In the genomic region with DNA sequence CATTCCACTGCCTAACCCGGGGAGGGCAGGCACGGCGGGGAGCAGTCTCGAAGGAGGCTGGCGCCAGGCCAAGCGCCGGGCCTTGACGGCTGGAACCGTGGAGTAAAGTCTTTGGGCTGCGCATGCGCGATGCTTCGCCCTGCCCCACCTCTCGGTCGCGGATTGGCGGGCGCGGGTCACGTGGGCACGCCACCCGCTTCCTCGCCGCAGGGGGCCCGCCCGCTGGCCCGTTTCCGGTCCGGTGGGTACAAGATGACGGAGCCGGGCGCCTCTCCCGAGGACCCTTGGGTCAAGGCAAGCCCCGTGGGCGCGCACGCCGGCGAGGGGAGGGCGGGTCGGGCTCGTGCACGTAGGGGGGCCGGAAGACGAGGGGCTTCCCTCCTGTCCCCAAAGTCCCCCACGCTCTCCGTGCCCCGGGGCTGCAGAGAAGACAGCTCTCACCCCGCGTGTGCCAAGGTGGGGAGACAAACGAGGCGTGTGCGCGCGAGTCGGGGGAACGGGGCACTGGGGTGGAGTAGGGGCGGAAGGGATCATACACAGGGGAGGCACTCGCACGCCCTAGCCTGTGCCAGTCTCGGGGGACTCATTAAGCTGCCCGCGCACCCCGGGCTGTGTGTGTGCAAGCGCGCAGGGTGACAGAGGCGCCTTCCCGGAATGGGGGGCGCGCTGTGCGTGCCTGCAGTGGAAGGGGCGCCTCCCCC, we compare ENCODE assay signal across 1 cellular context.
TF ChIP-seq lines count a peak whose summit lies in the region.

A gene with protein sequence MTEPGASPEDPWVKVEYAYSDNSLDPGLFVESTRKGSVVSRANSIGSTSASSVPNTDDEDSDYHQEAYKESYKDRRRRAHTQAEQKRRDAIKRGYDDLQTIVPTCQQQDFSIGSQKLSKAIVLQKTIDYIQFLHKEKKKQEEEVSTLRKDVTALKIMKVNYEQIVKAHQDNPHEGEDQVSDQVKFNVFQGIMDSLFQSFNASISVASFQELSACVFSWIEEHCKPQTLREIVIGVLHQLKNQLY (plus strand): TSS at position 228 of the 701 bp plus-strand sequence. CDS start 25 bp downstream, at position 253.

TF ChIP-seq in K562, 482 proteins besides CTCF, POLR2A, EP300 and RAD21 (continued from another document and continues in another):
- TF ChIP-seq, protein P1, sequence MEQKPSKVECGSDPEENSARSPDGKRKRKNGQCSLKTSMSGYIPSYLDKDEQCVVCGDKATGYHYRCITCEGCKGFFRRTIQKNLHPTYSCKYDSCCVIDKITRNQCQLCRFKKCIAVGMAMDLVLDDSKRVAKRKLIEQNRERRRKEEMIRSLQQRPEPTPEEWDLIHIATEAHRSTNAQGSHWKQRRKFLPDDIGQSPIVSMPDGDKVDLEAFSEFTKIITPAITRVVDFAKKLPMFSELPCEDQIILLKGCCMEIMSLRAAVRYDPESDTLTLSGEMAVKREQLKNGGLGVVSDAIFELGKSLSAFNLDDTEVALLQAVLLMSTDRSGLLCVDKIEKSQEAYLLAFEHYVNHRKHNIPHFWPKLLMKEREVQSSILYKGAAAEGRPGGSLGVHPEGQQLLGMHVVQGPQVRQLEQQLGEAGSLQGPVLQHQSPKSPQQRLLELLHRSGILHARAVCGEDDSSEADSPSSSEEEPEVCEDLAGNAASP (IDR thresholded peaks at IDR 0.05), result no peak
- TF ChIP-seq ZBTB1 (CRISPR knock-in tag; IDR thresholded peaks at IDR 0.05; ENCODE audit: borderline replicate concordance, low read depth), result no peak
- TF ChIP-seq, protein P2, sequence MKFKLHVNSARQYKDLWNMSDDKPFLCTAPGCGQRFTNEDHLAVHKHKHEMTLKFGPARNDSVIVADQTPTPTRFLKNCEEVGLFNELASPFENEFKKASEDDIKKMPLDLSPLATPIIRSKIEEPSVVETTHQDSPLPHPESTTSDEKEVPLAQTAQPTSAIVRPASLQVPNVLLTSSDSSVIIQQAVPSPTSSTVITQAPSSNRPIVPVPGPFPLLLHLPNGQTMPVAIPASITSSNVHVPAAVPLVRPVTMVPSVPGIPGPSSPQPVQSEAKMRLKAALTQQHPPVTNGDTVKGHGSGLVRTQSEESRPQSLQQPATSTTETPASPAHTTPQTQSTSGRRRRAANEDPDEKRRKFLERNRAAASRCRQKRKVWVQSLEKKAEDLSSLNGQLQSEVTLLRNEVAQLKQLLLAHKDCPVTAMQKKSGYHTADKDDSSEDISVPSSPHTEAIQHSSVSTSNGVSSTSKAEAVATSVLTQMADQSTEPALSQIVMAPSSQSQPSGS (CRISPR knock-in tag; IDR thresholded peaks at IDR 0.05), result no peak
- TF ChIP-seq GATAD2A (IDR thresholded peaks at IDR 0.05), result no peak
- TF ChIP-seq SPI1 (IDR thresholded peaks at IDR 0.05; ENCODE audit: borderline replicate concordance, low read depth, low read length), result no peak
- TF ChIP-seq, protein P3, sequence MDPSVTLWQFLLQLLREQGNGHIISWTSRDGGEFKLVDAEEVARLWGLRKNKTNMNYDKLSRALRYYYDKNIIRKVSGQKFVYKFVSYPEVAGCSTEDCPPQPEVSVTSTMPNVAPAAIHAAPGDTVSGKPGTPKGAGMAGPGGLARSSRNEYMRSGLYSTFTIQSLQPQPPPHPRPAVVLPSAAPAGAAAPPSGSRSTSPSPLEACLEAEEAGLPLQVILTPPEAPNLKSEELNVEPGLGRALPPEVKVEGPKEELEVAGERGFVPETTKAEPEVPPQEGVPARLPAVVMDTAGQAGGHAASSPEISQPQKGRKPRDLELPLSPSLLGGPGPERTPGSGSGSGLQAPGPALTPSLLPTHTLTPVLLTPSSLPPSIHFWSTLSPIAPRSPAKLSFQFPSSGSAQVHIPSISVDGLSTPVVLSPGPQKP (CRISPR knock-in tag; IDR thresholded peaks at IDR 0.05), result no peak
- TF ChIP-seq SRF (CRISPR knock-in tag; IDR thresholded peaks at IDR 0.05), result no peak
- TF ChIP-seq CAMTA2 (CRISPR knock-in tag; conservative IDR thresholded peaks at IDR 0.05), result no peak
- no peak for TF ChIP-seq ZNF23 (CRISPR knock-in tag; IDR thresholded peaks at IDR 0.05)
- TF ChIP-seq, protein P4, sequence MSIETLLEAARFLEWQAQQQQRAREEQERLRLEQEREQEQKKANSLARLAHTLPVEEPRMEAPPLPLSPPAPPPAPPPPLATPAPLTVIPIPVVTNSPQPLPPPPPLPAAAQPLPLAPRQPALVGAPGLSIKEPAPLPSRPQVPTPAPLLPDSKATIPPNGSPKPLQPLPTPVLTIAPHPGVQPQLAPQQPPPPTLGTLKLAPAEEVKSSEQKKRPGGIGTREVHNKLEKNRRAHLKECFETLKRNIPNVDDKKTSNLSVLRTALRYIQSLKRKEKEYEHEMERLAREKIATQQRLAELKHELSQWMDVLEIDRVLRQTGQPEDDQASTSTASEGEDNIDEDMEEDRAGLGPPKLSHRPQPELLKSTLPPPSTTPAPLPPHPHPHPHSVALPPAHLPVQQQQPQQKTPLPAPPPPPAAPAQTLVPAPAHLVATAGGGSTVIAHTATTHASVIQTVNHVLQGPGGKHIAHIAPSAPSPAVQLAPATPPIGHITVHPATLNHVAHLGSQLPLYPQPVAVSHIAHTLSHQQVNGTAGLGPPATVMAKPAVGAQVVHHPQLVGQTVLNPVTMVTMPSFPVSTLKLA (conservative IDR thresholded peaks at IDR 0.05), result peak; percentile 88 to 93
- no peak for TF ChIP-seq NEUROD1 (IDR thresholded peaks at IDR 0.05; ENCODE audit: borderline replicate concordance, low read depth, low read length, partially characterized antibody)
- TF ChIP-seq CSDE1 (IDR thresholded peaks at IDR 0.05), result no peak
- no peak for TF ChIP-seq ZNF197 (CRISPR knock-in tag; IDR thresholded peaks at IDR 0.05; ENCODE audit: low read depth)
- TF ChIP-seq ZFP36 (IDR thresholded peaks at IDR 0.05; ENCODE audit: low read depth, low read length, partially characterized antibody), result no peak
- TF ChIP-seq ARHGAP35 (IDR thresholded peaks at IDR 0.05; ENCODE audit: partially characterized antibody), result no peak
- TF ChIP-seq BHLHE40 (IDR thresholded peaks at IDR 0.05; ENCODE audit: low read length), result peak; percentile 63; the same call in 1 of the 2 replicates
- no peak for TF ChIP-seq PTBP1 (IDR thresholded peaks at IDR 0.05; ENCODE audit: low read depth, low read length)
- no peak for TF ChIP-seq POLR2H (tag; IDR thresholded peaks at IDR 0.05; ENCODE audit: low read depth)
- TF ChIP-seq, protein P5, sequence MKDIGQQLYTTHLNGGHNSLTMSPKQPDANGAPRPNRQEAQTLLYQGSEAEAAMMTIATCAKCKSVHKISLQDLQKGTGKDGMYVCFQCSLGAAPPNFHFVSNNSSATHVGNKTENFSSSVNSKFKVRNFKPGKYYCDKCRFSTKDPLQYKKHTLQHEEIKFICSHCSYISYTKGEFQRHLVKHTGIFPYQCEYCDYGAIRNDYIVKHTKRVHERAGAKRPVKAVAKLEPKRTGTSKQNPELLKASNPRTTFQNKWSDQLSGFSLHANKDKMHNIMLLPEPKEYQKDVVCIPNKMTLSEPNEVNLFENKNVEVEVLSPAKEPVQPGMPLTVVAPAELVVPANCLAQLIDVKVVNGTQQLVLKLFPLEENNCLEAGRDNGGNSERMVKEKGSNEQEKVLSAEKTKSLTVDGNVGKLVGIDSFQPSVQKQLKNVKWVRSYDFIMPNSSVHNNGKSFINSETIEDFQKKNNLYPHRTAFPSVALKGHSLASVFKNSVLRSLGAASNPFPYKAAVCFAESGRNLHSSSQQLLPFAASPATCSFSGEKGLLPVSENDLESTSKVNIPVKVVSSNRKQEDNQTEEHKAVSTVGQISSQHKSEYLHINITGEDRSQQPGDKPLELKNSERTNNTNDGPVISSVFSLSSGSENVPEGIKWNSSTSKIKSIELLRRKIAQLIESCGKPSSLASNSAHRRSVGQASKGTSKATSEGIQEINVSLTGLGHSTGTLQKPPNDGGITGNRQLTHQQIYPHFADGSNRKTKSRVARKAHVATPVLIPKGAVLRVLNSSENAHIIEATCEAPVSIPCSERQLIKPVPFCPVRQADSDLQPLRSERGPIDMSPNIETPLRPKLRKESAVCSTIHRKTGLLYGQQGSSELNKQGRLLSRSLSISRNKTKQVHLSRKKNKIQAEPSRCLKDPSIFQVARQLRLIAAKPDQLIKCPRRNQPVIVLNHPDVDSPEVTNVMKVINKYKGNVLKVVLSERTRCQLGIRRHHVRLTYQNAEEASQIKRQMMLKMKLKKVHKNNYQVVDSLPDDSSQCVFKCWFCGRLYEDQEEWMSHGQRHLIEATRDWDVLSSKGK (CRISPR knock-in tag; IDR thresholded peaks at IDR 0.05), result no peak
- peak; percentile 90 for TF ChIP-seq POLR2G (IDR thresholded peaks at IDR 0.05; ENCODE audit: low read depth, low read length)
- no peak for TF ChIP-seq KHSRP (IDR thresholded peaks at IDR 0.05)
- TF ChIP-seq ZNF184 (CRISPR knock-in tag; IDR thresholded peaks at IDR 0.05), result no peak
- no peak for TF ChIP-seq ZNF766 (CRISPR knock-in tag; conservative IDR thresholded peaks at IDR 0.05)
- TF ChIP-seq, protein P6, sequence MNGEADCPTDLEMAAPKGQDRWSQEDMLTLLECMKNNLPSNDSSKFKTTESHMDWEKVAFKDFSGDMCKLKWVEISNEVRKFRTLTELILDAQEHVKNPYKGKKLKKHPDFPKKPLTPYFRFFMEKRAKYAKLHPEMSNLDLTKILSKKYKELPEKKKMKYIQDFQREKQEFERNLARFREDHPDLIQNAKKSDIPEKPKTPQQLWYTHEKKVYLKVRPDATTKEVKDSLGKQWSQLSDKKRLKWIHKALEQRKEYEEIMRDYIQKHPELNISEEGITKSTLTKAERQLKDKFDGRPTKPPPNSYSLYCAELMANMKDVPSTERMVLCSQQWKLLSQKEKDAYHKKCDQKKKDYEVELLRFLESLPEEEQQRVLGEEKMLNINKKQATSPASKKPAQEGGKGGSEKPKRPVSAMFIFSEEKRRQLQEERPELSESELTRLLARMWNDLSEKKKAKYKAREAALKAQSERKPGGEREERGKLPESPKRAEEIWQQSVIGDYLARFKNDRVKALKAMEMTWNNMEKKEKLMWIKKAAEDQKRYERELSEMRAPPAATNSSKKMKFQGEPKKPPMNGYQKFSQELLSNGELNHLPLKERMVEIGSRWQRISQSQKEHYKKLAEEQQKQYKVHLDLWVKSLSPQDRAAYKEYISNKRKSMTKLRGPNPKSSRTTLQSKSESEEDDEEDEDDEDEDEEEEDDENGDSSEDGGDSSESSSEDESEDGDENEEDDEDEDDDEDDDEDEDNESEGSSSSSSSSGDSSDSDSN (IDR thresholded peaks at IDR 0.05; ENCODE audit: borderline replicate concordance in 1 of 2, low read depth in 2 of 2, low read length in 2 of 2), result no peak
- no peak for TF ChIP-seq DPF2 (IDR thresholded peaks at IDR 0.05)
- no peak for TF ChIP-seq KLF10 (CRISPR knock-in tag; IDR thresholded peaks at IDR 0.05)
- TF ChIP-seq DACH1 (IDR thresholded peaks at IDR 0.05; ENCODE audit: partially characterized antibody), result no peak
- TF ChIP-seq ZNF431 (CRISPR knock-in tag; IDR thresholded peaks at IDR 0.05), result no peak
- TF ChIP-seq, protein P7, sequence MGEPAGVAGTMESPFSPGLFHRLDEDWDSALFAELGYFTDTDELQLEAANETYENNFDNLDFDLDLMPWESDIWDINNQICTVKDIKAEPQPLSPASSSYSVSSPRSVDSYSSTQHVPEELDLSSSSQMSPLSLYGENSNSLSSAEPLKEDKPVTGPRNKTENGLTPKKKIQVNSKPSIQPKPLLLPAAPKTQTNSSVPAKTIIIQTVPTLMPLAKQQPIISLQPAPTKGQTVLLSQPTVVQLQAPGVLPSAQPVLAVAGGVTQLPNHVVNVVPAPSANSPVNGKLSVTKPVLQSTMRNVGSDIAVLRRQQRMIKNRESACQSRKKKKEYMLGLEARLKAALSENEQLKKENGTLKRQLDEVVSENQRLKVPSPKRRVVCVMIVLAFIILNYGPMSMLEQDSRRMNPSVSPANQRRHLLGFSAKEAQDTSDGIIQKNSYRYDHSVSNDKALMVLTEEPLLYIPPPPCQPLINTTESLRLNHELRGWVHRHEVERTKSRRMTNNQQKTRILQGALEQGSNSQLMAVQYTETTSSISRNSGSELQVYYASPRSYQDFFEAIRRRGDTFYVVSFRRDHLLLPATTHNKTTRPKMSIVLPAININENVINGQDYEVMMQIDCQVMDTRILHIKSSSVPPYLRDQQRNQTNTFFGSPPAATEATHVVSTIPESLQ (CRISPR knock-in tag; IDR thresholded peaks at IDR 0.05), result no peak
- TF ChIP-seq, protein P8, sequence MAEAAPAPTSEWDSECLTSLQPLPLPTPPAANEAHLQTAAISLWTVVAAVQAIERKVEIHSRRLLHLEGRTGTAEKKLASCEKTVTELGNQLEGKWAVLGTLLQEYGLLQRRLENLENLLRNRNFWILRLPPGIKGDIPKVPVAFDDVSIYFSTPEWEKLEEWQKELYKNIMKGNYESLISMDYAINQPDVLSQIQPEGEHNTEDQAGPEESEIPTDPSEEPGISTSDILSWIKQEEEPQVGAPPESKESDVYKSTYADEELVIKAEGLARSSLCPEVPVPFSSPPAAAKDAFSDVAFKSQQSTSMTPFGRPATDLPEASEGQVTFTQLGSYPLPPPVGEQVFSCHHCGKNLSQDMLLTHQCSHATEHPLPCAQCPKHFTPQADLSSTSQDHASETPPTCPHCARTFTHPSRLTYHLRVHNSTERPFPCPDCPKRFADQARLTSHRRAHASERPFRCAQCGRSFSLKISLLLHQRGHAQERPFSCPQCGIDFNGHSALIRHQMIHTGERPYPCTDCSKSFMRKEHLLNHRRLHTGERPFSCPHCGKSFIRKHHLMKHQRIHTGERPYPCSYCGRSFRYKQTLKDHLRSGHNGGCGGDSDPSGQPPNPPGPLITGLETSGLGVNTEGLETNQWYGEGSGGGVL (CRISPR knock-in tag; IDR thresholded peaks at IDR 0.05), result no peak
- peak; percentile 20 for TF ChIP-seq PCBP1 (IDR thresholded peaks at IDR 0.05; ENCODE audit: low read depth, low read length, poor library complexity, severe bottlenecking)
- TF ChIP-seq ESRRB (CRISPR knock-in tag; IDR thresholded peaks at IDR 0.05; ENCODE audit: borderline replicate concordance), result no peak
- peak; percentile 86 for TF ChIP-seq GABPB1 (CRISPR knock-in tag; IDR thresholded peaks at IDR 0.05)
- no peak for TF ChIP-seq SP1 (CRISPR knock-in tag; IDR thresholded peaks at IDR 0.05)
- TF ChIP-seq CBX8 (IDR thresholded peaks at IDR 0.05; ENCODE audit: borderline replicate concordance, extremely low read depth, low read depth, low read length, poor library complexity, severe bottlenecking), result no peak
- TF ChIP-seq RBBP5 (IDR thresholded peaks at IDR 0.05; ENCODE audit: borderline replicate concordance, insufficient read depth, low read length, poor library complexity, severe bottlenecking), result peak; percentile 53
- no peak for TF ChIP-seq MEF2A (IDR thresholded peaks at IDR 0.05; ENCODE audit: control insufficient read depth, low read depth, low read length)
- TF ChIP-seq HDAC1 (IDR thresholded peaks at IDR 0.05), result peak in 1 of 2 experiments; percentile 56; a peak in 1 of 4 replicates
- no peak for TF ChIP-seq WHSC1 (IDR thresholded peaks at IDR 0.05; ENCODE audit: low read length)
- TF ChIP-seq ZBED1 (IDR thresholded peaks at IDR 0.05), result 0 out of 2 replicates have a peak, but pooled peaks have one; percentile 37
